ENCODE assay signal across 25 cellular contexts in the genomic region with DNA sequence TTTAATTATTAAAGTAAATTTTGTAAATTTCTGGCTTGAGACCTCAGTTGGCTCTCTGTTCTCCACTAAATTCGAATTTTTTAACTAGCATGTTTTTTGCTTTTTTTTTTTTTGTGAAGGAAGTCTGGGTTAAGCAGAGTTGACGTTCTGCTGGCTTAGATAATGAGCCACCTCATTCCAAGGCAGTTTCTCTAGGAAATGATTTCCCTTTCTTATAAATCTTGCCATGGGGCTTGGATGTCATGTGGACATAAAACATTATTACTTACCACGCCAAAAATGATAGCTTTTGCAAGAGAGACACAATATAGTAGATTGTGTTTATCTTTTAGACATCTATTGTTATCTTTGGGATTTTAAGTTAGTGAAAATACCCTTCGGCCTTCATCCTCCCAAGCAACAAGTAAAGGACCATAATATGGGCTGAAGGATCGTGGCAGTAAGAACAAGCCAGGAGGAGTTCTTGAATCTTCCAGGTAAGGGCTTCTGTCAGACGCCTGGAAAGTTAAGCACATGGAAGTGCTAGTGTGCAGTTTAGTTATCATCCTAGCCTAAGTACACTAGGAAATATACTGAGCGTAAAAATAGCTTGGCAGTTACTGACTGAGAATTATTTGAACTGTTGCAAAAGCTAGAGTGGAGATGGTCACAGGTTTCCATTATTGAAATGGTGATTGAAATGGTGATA.
"Had no signal": no experiment of that assay in that cellular context is flagged by ENCODE, and none has a peak within 500 bp of the region (broad histone marks: within the 10 kb centered on the region; RNA-seq: fewer than 3 reads in every experiment).

No MANE protein-coding gene starts in this region.

- H3K27ac ChIP-seq: epithelial cell of prostate, esophagus muscularis mucosa, hepatocyte, ovary, suprapubic skin, thyroid gland, upper lobe of left lung, uterus had no signal

- H3K4me3 ChIP-seq: esophagus muscularis mucosa, hepatocyte, lung, ovary, suprapubic skin, thyroid gland, upper lobe of left lung, uterus had no signal

- H3K27me3 Mint-ChIP-seq: progenitor cell of endocrine pancreas had no signal

- H3K4me1 Mint-ChIP-seq: stimulated activated effector memory CD8-positive, alpha-beta T cell treated with anti-CD3 and anti-CD28 coated beads, Interleukin-12 subunit alpha, Interleukin-12 subunit beta, amount 100 ng/mL, for 72 hours had no signal

- ATAC-seq: left colon; left ventricle myocardium superior; naive thymus-derived CD4-positive, alpha-beta T cell; stimulated activated effector memory CD8-positive, alpha-beta T cell treated with anti-CD3 and anti-CD28 coated beads, Interleukin-12 subunit alpha, Interleukin-12 subunit beta, amount 100 ng/mL, for 72 hours; stimulated activated naive CD8-positive, alpha-beta T cell treated with anti-CD3 and anti-CD28 coated beads, Interleukin-15, Interleukin-2, amounts not matched to agents 100 U/mL and 50 U/mL, for 24 hours had no signal

- H3K36me3 ChIP-seq: esophagus muscularis mucosa, ovary, suprapubic skin, thyroid gland, upper lobe of left lung, uterus had no signal

- DNase-seq: cortex of kidney; effector memory CD4-positive, alpha-beta T cell; foreskin fibroblast; head of caudate nucleus; left colon; left ventricle myocardium superior; mesenchymal stem cell; naive thymus-derived CD4-positive, alpha-beta T cell; nucleus accumbens; ovary; right cardiac atrium; stimulated activated CD4-positive, alpha-beta T cell treated with anti-CD3 and anti-CD28 coated beads, Interleukin-4, amount 100 ng/mL, for 1 hour; stimulated activated CD8-positive, alpha-beta memory T cell treated with anti-CD3 and anti-CD28 coated beads, Interleukin-4, amount 100 ng/mL, for 48 hours; stimulated activated naive CD8-positive, alpha-beta T cell treated with anti-CD3 and anti-CD28 coated beads, Interleukin-15, Interleukin-2, amounts not matched to agents 100 U/mL and 50 U/mL, for 24 hours; thyroid gland; upper lobe of left lung; uterus had no signal

- H3K27me3 ChIP-seq: esophagus muscularis mucosa, hepatocyte, ovary, suprapubic skin, thyroid gland, upper lobe of left lung, uterus had no signal

- H3K36me3 Mint-ChIP-seq: naive thymus-derived CD4-positive, alpha-beta T cell; stimulated activated effector memory CD8-positive, alpha-beta T cell treated with anti-CD3 and anti-CD28 coated beads, Interleukin-12 subunit alpha, Interleukin-12 subunit beta, amount 100 ng/mL, for 72 hours had no signal

- FAIRE-seq: endometrium had no signal

- H3K9me3 ChIP-seq: esophagus muscularis mucosa, ovary, suprapubic skin, thyroid gland, upper lobe of left lung, uterus had no signal

- H2AFZ ChIP-seq: hepatocyte had no signal

- H3K9me3 Mint-ChIP-seq: naive thymus-derived CD4-positive, alpha-beta T cell; stimulated activated effector memory CD8-positive, alpha-beta T cell treated with anti-CD3 and anti-CD28 coated beads, Interleukin-12 subunit alpha, Interleukin-12 subunit beta, amount 100 ng/mL, for 72 hours had no signal

- H3K27ac Mint-ChIP-seq: stimulated activated effector memory CD8-positive, alpha-beta T cell treated with anti-CD3 and anti-CD28 coated beads, Interleukin-12 subunit alpha, Interleukin-12 subunit beta, amount 100 ng/mL, for 72 hours had no signal

- H3K4me3 Mint-ChIP-seq: stimulated activated effector memory CD8-positive, alpha-beta T cell treated with anti-CD3 and anti-CD28 coated beads, Interleukin-12 subunit alpha, Interleukin-12 subunit beta, amount 100 ng/mL, for 72 hours had no signal

- H3K4me1 ChIP-seq: esophagus muscularis mucosa, suprapubic skin, thyroid gland, uterus had no signal

- H3K4me2 ChIP-seq: hepatocyte had no signal
